Comparison of ENCODE assay signal across 17 cellular contexts in the genomic region with DNA sequence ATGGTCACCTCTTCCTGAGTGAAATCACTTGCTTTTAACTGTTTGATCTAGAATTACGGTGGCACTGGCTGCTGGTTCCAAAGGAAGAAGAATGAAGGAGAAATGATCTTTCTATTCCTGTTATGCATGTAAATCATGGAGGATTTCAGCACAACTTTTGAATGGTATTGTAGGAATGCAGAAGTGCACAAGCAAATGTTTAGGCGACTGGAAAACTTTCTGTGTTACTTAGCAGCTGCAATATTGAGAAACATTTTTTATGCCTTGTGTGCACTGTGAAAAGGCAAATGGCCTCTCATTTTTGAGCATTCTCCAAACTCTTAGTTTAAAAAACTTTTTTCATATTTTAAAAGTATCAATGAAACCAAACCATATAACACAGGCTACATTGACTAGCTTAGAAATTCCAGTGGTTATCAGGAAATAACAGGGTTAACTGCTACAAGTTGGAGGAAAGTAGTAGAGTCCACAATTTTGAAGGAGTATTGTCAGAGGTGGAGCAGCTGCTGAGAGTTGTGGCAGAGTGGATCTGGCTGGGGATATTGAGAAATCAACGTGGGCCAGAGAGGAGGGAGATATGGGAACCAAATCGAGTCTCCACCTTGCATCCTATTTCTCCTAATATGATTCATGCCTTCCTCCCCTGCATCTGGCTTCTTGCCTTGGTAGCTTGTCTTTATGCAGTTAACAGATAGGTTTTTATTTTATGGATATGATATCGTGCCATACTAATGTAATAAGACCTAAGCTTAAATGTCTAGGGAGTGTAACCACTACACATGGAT. TPM values are rescaled to one million over a fixed set of nuclear protein-coding genes. Genes with fewer than 3 reads are reported as not detected.
A peak's percentile ranks its signal among the peaks of the same experiment; 100 is the strongest.
DNase-seq lines count a peak whose midpoint lies in the region; ATAC-seq and TF ChIP-seq lines count a peak whose summit lies in the region.
"Had no signal": no experiment of that assay in that cellular context is flagged by ENCODE, and none has a peak within 500 bp of the region (broad histone marks: within the 10 kb centered on the region; RNA-seq: fewer than 3 reads in every experiment).

No MANE protein-coding gene starts in this region.

- no peak for ATAC-seq in GM18519 (IDR thresholded peaks at IDR 0.05; ENCODE audit: low FRiP score, unreplicated experiment)
- ATAC-seq: gastrocnemius medialis, HCT116, Right ventricle myocardium inferior had no signal

- no peaks in the 10 kb centered on the region for H3K27me3 Mint-ChIP-seq in progenitor cell of endocrine pancreas

- H3K4me3 ChIP-seq in NB4 (ENCODE audit: low read depth, low read length) = no peak overlapping the region
- H3K4me3 ChIP-seq: gastrocnemius medialis, skin epidermis had no signal

- peak overlapping the region; percentile 40 for H3K27ac Mint-ChIP-seq in progenitor cell of endocrine pancreas

- no peak for TF ChIP-seq CTCF in NB4 (IDR thresholded peaks at IDR 0.05; ENCODE audit: low read depth, low read length)
- TF ChIP-seq CTCF in progenitor cell of endocrine pancreas (IDR thresholded peaks at IDR 0.05; ENCODE audit: unreplicated experiment) = no peak

- no peaks in the 10 kb centered on the region for H3K36me3 Mint-ChIP-seq in progenitor cell of endocrine pancreas (ENCODE audit: insufficient read depth)

- TF ChIP-seq POLR2A in NB4 (IDR thresholded peaks at IDR 0.05; ENCODE audit: extremely low read depth, insufficient read length) = no peak

- H3K9me3 Mint-ChIP-seq in progenitor cell of endocrine pancreas (ENCODE audit: low read depth) = peaks cover 26% of the 10 kb centered on the region

- DNase-seq in Ammon's horn (ENCODE audit: low spot score) (peak; percentile 2), NB4 (ENCODE audit: low read depth) (peak; percentile 23), fibroblast of gingiva (ENCODE audit: low read depth) (peak; percentile 51), progenitor cell of endocrine pancreas (ENCODE audit: low spot score, unreplicated experiment) (no peak), activated T-cell treated with anti-CD3 and anti-CD28 coated beads for 4 hours (no peak), UCSD-AML1 (lab: John Stamatoyannopoulos, UW; ENCODE audit: unreplicated experiment) (no peak), H4 (ENCODE audit: low spot score) (no peak)
- DNase-seq: activated naive CD4-positive, alpha-beta T cell; gastrocnemius medialis; NCI-H146; NCI-H2227 treated with DMSO at 0.1 percent for 48 hours; NK-92 treated with Interleukin-12 subunit alpha and Interleukin-12 subunit beta, amount 100 ng/mL, for 24 hours had no signal

- no peaks in the 10 kb centered on the region for H3K4me1 Mint-ChIP-seq in progenitor cell of endocrine pancreas (ENCODE audit: low read depth)
- H3K4me1 Mint-ChIP-seq: neural crest cell had no signal

- H3K4me3 Mint-ChIP-seq in progenitor cell of endocrine pancreas (ENCODE audit: low read depth) = no peak overlapping the region
- H3K4me3 Mint-ChIP-seq: neural crest cell had no signal

RNA-seq across cellular contexts. Expression of a gene that starts 32.0 kb away (rescaled TPM):
- 2.8 and 3.0 TPM in 2 replicates for total RNA-seq in progenitor cell of endocrine pancreas
- 139 and 149 TPM in 2 replicates for total RNA-seq in H4 (2014; rRNA removed; shearing (Covaris generic))

Comparison
In these comparisons a context has a peak if more than half of its experiments do, and no peak if none do; other contexts are left out.
1. DNase-seq: peak in Ammon's horn (single experiment), NB4 (single experiment) and fibroblast of gingiva (single experiment); none in progenitor cell of endocrine pancreas (single experiment), activated T-cell treated with anti-CD3 and anti-CD28 coated beads for 4 hours (single experiment), UCSD-AML1 (single experiment) and H4 (single experiment).
2. RNA of a gene that starts 32.0 kb away (total RNA-seq): 139 to 149 TPM in H4; 2.8 to 3.0 TPM in progenitor cell of endocrine pancreas; every median in the first group is over 10 times any median in the second.